ENCODE assay signal across 8 cellular contexts in genomic region chr3:27360113-27361078, GRCh38. TPM values are rescaled to one million over a fixed set of nuclear protein-coding genes. Genes with fewer than 3 reads are reported as not detected.
DNase-seq lines count a peak whose midpoint lies in the region; ATAC-seq and TF ChIP-seq lines count a peak whose summit lies in the region.

No MANE protein-coding gene starts in this region.

- H3K4me3 ChIP-seq in Peyer's patch = no peak overlapping the region
- peak overlapping the region in 1 of 2 donors; percentile 26 for H3K4me3 ChIP-seq in mucosa of rectum (ENCODE audit: low read length in 2 of 2)
- H3K4me3 ChIP-seq in tibial nerve = no peak overlapping the region

- no peak overlapping the region for H3K4me3 Mint-ChIP-seq in activated T-cell treated with anti-CD3 and anti-CD28 coated beads, Interleukin-2, amount 50 U/mL, for 4 hours

- TF ChIP-seq CTCF in Peyer's patch (IDR thresholded peaks at IDR 0.05) (no peak), tibial nerve (IDR thresholded peaks at IDR 0.05) (no peak)

- no peaks in the 10 kb centered on the region for H3K36me3 Mint-ChIP-seq in activated T-cell treated with anti-CD3 and anti-CD28 coated beads, Interleukin-2, amount 50 U/mL, for 4 hours (ENCODE audit: insufficient read depth)

- 59% methylated on average over 7 of the region's 7 CpGs for WGBS in tibial nerve, 2 donors

- TF ChIP-seq POLR2A in Peyer's patch (IDR thresholded peaks at IDR 0.05) = no peak
- TF ChIP-seq POLR2A in tibial nerve (IDR thresholded peaks at IDR 0.05) = no peak

- H3K27ac ChIP-seq in Peyer's patch = peak overlapping the region; percentile 28 to 56 (median 44)
- H3K27ac ChIP-seq in mucosa of rectum (ENCODE audit: low read depth in 2 of 2, low read length in 2 of 2) = peak overlapping the region; percentile 59 to 65
- H3K27ac ChIP-seq in tibial nerve = no peak overlapping the region

- H3K9ac ChIP-seq in mucosa of rectum (ENCODE audit: low read depth in 1 of 2, low read length in 2 of 2) = no peak overlapping the region

- H3K9me3 ChIP-seq in Peyer's patch = no peaks in the 10 kb centered on the region
- no peaks in the 10 kb centered on the region for H3K9me3 ChIP-seq in mucosa of rectum (ENCODE audit: control insufficient read depth in 2 of 2, low read length in 2 of 2)
- H3K9me3 ChIP-seq in tibial nerve = no peaks in the 10 kb centered on the region

- H3K4me1 ChIP-seq in Peyer's patch (peaks cover 0 to 31% (median 12%) of the 10 kb centered on the region in 4 donors), mucosa of rectum (ENCODE audit: control insufficient read depth in 2 of 2, insufficient read depth in 2 of 2, low read length in 2 of 2) (peaks cover 11 to 15% of the 10 kb centered on the region in 2 donors), tibial nerve (peaks cover 0 to 12% (median 2%) of the 10 kb centered on the region in 4 donors)

- no peaks in the 10 kb centered on the region for H3K36me3 ChIP-seq in Peyer's patch
- H3K36me3 ChIP-seq in mucosa of rectum (ENCODE audit: control insufficient read depth in 2 of 2, insufficient read depth in 2 of 2, low read length in 2 of 2) = no peaks in the 10 kb centered on the region
- H3K36me3 ChIP-seq in tibial nerve = no peaks in the 10 kb centered on the region

- DNase-seq in Peyer's patch (peak in 2 of 3 donors; percentile 28 to 57), tibial nerve (ENCODE audit: low spot score in 2 of 2) (no peak), putamen (ENCODE audit: low spot score) (no peak)
- DNase-seq in activated naive CD4-positive, alpha-beta T cell treated with anti-CD3 and anti-CD28 coated beads, Interleukin-2, amount 50 U/mL, for 16 hours = no peak
- no peak for DNase-seq in activated T-cell treated with anti-CD3 and anti-CD28 coated beads, Interleukin-2, amount 50 U/mL, for 4 hours

- TF ChIP-seq EP300 in tibial nerve (IDR thresholded peaks at IDR 0.05) = no peak

- no peaks in the 10 kb centered on the region for H3K27me3 Mint-ChIP-seq in activated T-cell treated with anti-CD3 and anti-CD28 coated beads, Interleukin-2, amount 50 U/mL, for 4 hours (ENCODE audit: low read depth)

- peak; percentile 42 for ATAC-seq in GM19372 (IDR thresholded peaks at IDR 0.05; ENCODE audit: low read depth, unreplicated experiment)
- ATAC-seq in HG03378 (IDR thresholded peaks at IDR 0.05; ENCODE audit: unreplicated experiment) = peak; percentile 62
- ATAC-seq in activated T-cell treated with anti-CD3 and anti-CD28 coated beads, Interleukin-2, amount 50 U/mL, for 4 hours = no peak

- H3K4me1 Mint-ChIP-seq in activated T-cell treated with anti-CD3 and anti-CD28 coated beads, Interleukin-2, amount 50 U/mL, for 4 hours (ENCODE audit: low read depth) = peaks cover 29% of the 10 kb centered on the region

- H3K9me3 Mint-ChIP-seq in activated T-cell treated with anti-CD3 and anti-CD28 coated beads, Interleukin-2, amount 50 U/mL, for 4 hours = no peaks in the 10 kb centered on the region

- H3K27me3 ChIP-seq in Peyer's patch (no peaks in the 10 kb centered on the region), mucosa of rectum (ENCODE audit: control insufficient read depth in 2 of 2, insufficient read depth in 2 of 2, low read length in 2 of 2) (no peaks in the 10 kb centered on the region), tibial nerve (no peaks in the 10 kb centered on the region)

RNA-seq across cellular contexts. Expression of gene NEK10, which starts 8.8 kb away (rescaled TPM):
- total RNA-seq in Peyer's patch = 1 to 10 TPM; 4.0 to 6.0 (median 5.4) TPM
- 1 to 10 TPM in 3 of 4 donors, under 1 TPM in 1; 0.20 to 2.4 (median 1.7) TPM for total RNA-seq in tibial nerve
- total RNA-seq in activated T-cell treated with anti-CD3 and anti-CD28 coated beads, Interleukin-2, amount 50 U/mL, for 4 hours = under 1 TPM; 0.21 to 0.49 (median 0.28) TPM

Comparison
In these comparisons a context has a peak if more than half of its experiments do, and no peak if none do; other contexts are left out.
1. ATAC-seq: peak in GM19372 (single experiment) and HG03378 (single experiment); none in activated T-cell treated with anti-CD3 and anti-CD28 coated beads, Interleukin-2, amount 50 U/mL, for 4 hours (0 of 2).
2. DNase-seq: peak in Peyer's patch (2 of 3); none in activated naive CD4-positive, alpha-beta T cell treated with anti-CD3 and anti-CD28 coated beads, Interleukin-2, amount 50 U/mL, for 16 hours (single experiment), tibial nerve (0 of 2), putamen (single experiment) and activated T-cell treated with anti-CD3 and anti-CD28 coated beads, Interleukin-2, amount 50 U/mL, for 4 hours (single experiment).
3. H3K27ac ChIP-seq: peak in Peyer's patch (4 of 4) and mucosa of rectum (2 of 2); none in tibial nerve (0 of 4).